Comparison of ENCODE assay signal across 8 cellular contexts in genomic region chr19:52398091-52398461, GRCh38. TPM values are rescaled to one million over a fixed set of nuclear protein-coding genes. Genes with fewer than 3 reads are reported as not detected.
DNase-seq lines count a peak whose midpoint lies in the region; ATAC-seq and TF ChIP-seq lines count a peak whose summit lies in the region.

No MANE protein-coding gene starts in this region.

- H3K36me3 Mint-ChIP-seq in endothelial cell (ENCODE audit: low read depth, unreplicated experiment) = peaks cover 18% of the 10 kb centered on the region
- peaks cover 32% of the 10 kb centered on the region for H3K36me3 Mint-ChIP-seq in natural killer cell

- ATAC-seq in natural killer cell = peak in 2 of 3 donors; percentile 48 to 61

- intact Hi-C loops in natural killer cell (cut with micrococcal nuclease) = loop anchor here (10.0 kb wide), 1 partner anchor 57 kb away; the partner anchor contains the start of gene ZNF578

- peak in 2 of 3 experiments; percentile 0 to 1 for DNase-seq in stimulated activated CD4-positive, alpha-beta T cell treated with anti-CD3 and anti-CD28 coated beads, TNF-alpha, amount 100 ng/mL, for 24 hours (ENCODE audit: low read depth in 3 of 3)
- DNase-seq in stimulated activated CD4-positive, alpha-beta T cell treated with anti-CD3 and anti-CD28 coated beads, Interleukin-2, amount 100 ng/mL, for 48 hours = no peak
- DNase-seq in SK-N-DZ (ENCODE audit: low spot score) = peak; percentile 6
- no peak for DNase-seq in endothelial cell (ENCODE audit: low spot score)
- no peak for DNase-seq in natural killer cell
- DNase-seq in HK-2 (ENCODE audit: unreplicated experiment) = no peak
- no peak for DNase-seq in stimulated activated naive CD4-positive, alpha-beta T cell (lab: John Stamatoyannopoulos, UW)
- DNase-seq in ACHN = no peak

- peaks cover 27% of the 10 kb centered on the region for H3K9me3 Mint-ChIP-seq in endothelial cell (ENCODE audit: unreplicated experiment)
- peaks cover 4% of the 10 kb centered on the region in 2 donors for H3K9me3 Mint-ChIP-seq in natural killer cell

- peak overlapping the region; percentile 82 for H3K4me3 Mint-ChIP-seq in endothelial cell (ENCODE audit: unreplicated experiment)
- H3K4me3 Mint-ChIP-seq in natural killer cell = peak overlapping the region; percentile 87

- in situ Hi-C loops in ACHN (cut with HindIII; ENCODE audit: low pct_ligation_motif_present, low pct_unique_long_range_greater_than_20kb, low sequenced_read_pairs) = no loop called here

- no peak for TF ChIP-seq CTCF in endothelial cell (IDR thresholded peaks at IDR 0.05; ENCODE audit: unreplicated experiment)
- no peak for TF ChIP-seq CTCF in natural killer cell (IDR thresholded peaks at IDR 0.05)

- H3K4me1 Mint-ChIP-seq in endothelial cell (ENCODE audit: unreplicated experiment) (no peaks in the 10 kb centered on the region), natural killer cell (peaks cover 22 to 28% of the 10 kb centered on the region in 2 donors)

- H3K27me3 Mint-ChIP-seq in endothelial cell (ENCODE audit: unreplicated experiment) (peaks cover 3% of the 10 kb centered on the region), natural killer cell (ENCODE audit: low read depth in 2 of 2) (no peaks in the 10 kb centered on the region)

- H3K27ac Mint-ChIP-seq in endothelial cell (ENCODE audit: unreplicated experiment) = peak overlapping the region; percentile 61
- peak overlapping the region; percentile 89 to 97 for H3K27ac Mint-ChIP-seq in natural killer cell

RNA-seq across cellular contexts. Expression of gene ZNF528, which starts 0.4 kb away (rescaled TPM):
- 11.1 and 23.4 TPM in 2 replicates for polyA plus RNA-seq in SK-N-DZ (2014; cell fraction: cytosol; rRNA removed)
- 22.5 and 27.1 TPM in 2 replicates for polyA plus RNA-seq in SK-N-DZ (2014; cell fraction: nucleus; rRNA removed)
- 3.9 TPM for total RNA-seq in endothelial cell (ENCODE audit: unreplicated experiment)
- 10 to 100 TPM; 28.8 to 36.5 (median 36.1) TPM for total RNA-seq in natural killer cell

RNA-seq across cellular contexts. Expression of gene ZNF880, which starts 28.4 kb away (rescaled TPM):
- polyA plus RNA-seq in SK-N-DZ (2014; cell fraction: cytosol; rRNA removed) = 11.5 and 17.5 TPM in 2 replicates
- 8.8 and 10.3 TPM in 2 replicates for polyA plus RNA-seq in SK-N-DZ (2014; cell fraction: nucleus; rRNA removed)
- total RNA-seq in endothelial cell (ENCODE audit: unreplicated experiment) = 10.3 TPM
- 10 to 100 TPM; 23.1 to 33.2 (median 31.2) TPM for total RNA-seq in natural killer cell

RNA-seq across cellular contexts. Expression of gene ZNF534, which starts 30.9 kb away (rescaled TPM):
- polyA plus RNA-seq in SK-N-DZ (2014; cell fraction: cytosol; rRNA removed) = not detected in 2 replicates
- not detected in 2 replicates for polyA plus RNA-seq in SK-N-DZ (2014; cell fraction: nucleus; rRNA removed)
- total RNA-seq in endothelial cell (ENCODE audit: unreplicated experiment) = not detected
- total RNA-seq in natural killer cell = under 1 TPM in 1 of 3 donors, not detected in 2; 0.18 TPM

RNA-seq across cellular contexts. Expression of gene ZNF578, which starts 55.3 kb away (rescaled TPM):
- 1.4 TPM in 2 replicates for polyA plus RNA-seq in SK-N-DZ (2014; cell fraction: cytosol; rRNA removed)
- 7.3 and 11.3 TPM in 2 replicates for polyA plus RNA-seq in SK-N-DZ (2014; cell fraction: nucleus; rRNA removed)
- 0.26 TPM for total RNA-seq in endothelial cell (ENCODE audit: unreplicated experiment)
- 1 to 10 TPM; 2.5 to 4.1 (median 3.0) TPM for total RNA-seq in natural killer cell

Comparison
In these comparisons a context has a peak if more than half of its experiments do, and no peak if none do; other contexts are left out.
1. DNase-seq: peak in stimulated activated CD4-positive, alpha-beta T cell treated with anti-CD3 and anti-CD28 coated beads, TNF-alpha, amount 100 ng/mL, for 24 hours (2 of 3) and SK-N-DZ (single experiment); none in stimulated activated CD4-positive, alpha-beta T cell treated with anti-CD3 and anti-CD28 coated beads, Interleukin-2, amount 100 ng/mL, for 48 hours (0 of 2), endothelial cell (single experiment), natural killer cell (single experiment), HK-2 (single experiment), stimulated activated naive CD4-positive, alpha-beta T cell (0 of 6) and ACHN (single experiment).